ENCODE assay signal across 1 cellular context in genomic region chr2:234687718-234688475, GRCh38.
A peak's percentile ranks its signal among the peaks of the same experiment; 100 is the strongest.
TF ChIP-seq lines count a peak whose summit lies in the region.

No MANE protein-coding gene starts in this region.

TF ChIP-seq in HepG2, 621 proteins besides CTCF, POLR2A, EP300 and RAD21 (continued from another document and continues in another):
- TF ChIP-seq, protein P1, sequence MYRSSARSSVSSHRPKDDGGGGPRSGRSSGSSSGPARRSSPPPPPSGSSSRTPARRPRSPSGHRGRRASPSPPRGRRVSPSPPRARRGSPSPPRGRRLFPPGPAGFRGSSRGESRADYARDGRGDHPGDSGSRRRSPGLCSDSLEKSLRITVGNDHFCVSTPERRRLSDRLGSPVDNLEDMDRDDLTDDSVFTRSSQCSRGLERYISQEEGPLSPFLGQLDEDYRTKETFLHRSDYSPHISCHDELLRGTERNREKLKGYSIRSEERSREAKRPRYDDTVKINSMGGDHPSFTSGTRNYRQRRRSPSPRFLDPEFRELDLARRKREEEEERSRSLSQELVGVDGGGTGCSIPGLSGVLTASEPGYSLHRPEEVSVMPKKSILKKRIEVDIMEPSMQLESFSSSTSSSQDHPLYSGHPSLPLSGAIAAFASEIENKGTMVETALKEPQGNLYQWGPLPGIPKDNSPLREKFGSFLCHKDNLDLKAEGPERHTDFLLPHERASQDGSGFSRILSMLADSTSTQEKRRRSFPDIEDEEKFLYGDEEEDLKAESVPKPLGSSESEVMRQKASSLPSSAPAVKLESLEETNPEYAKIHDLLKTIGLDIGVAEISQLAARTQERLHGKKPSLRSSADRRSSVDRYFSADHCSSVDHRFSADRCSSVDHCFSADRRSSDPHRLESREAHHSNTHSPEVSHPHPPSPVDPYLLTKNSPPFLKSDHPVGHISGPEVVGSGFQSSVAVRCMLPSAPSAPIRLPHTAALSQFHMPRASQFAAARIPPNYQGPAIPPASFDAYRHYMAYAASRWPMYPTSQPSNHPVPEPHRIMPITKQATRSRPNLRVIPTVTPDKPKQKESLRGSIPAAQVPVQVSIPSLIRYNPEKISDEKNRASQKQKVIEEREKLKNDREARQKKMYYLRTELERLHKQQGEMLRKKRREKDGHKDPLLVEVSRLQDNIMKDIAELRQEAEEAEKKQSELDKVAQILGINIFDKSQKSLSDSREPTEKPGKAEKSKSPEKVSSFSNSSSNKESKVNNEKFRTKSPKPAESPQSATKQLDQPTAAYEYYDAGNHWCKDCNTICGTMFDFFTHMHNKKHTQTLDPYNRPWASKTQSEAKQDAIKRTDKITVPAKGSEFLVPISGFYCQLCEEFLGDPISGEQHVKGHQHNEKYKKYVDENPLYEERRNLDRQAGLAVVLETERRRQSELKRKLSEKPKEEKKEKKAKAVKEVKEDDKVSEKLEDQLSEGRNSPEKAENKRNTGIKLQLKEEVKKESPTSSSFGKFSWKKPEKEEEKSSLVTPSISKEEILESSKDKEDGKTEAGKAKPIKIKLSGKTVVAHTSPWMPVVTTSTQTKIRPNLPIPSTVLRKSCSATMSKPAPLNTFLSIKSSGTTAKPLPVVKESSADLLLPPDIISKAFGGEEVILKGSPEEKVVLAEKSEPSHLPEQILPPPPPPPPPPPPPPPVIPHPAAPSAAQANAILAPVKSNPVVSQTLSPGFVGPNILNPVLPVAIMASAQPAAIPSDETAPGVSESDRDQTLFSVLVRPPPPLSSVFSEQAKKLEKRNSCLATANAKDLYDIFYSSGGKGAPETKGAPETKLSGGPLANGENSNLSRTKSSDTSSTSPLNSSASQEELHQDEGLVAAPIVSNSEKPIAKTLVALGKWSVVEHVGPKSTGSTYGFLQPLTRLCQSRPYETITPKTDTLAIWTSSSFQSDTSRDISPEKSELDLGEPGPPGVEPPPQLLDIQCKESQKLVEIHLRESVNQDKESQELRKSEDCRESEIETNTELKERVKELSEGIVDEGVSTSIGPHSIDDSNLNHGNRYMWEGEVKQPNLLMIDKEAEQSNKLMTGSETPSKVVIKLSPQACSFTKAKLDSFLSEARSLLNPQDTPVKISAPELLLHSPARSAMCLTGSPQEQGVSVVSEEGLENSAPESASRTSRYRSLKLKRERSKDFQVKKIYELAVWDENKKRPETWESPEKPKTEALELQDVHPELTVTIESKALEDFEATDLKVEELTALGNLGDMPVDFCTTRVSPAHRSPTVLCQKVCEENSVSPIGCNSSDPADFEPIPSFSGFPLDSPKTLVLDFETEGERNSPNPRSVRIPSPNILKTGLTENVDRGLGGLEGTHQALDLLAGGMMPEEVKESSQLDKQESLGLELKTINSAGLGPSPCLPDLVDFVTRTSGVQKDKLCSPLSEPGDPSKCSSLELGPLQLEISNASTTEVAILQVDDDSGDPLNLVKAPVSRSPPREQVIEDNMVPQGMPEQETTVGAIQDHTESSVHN (CRISPR knock-in tag; IDR thresholded peaks at IDR 0.05) = peak; percentile 30; the same call in 1 of the 2 replicates
- TF ChIP-seq FOSL2 (CRISPR knock-in tag; IDR thresholded peaks at IDR 0.05) (no peak), MYC (CRISPR knock-in tag; IDR thresholded peaks at IDR 0.05; ENCODE audit: borderline replicate concordance) (peak; percentile 44; the same call in 1 of the 2 replicates), BCLAF1 (IDR thresholded peaks at IDR 0.05) (no peak), MTA1 (CRISPR knock-in tag; IDR thresholded peaks at IDR 0.05; ENCODE audit: borderline replicate concordance) (peak; percentile 83; the same call in 1 of the 2 replicates), ZNF616 (CRISPR knock-in tag; IDR thresholded peaks at IDR 0.05; ENCODE audit: low read depth) (0 out of 2 replicates have a peak, but pooled peaks have one; percentile 32), ZNF121 (CRISPR knock-in tag; IDR thresholded peaks at IDR 0.05) (no peak), ARID4A (CRISPR knock-in tag; IDR thresholded peaks at IDR 0.05; ENCODE audit: borderline replicate concordance) (peak; percentile 34; the same call in 1 of the 2 replicates), ZKSCAN5 (CRISPR knock-in tag; IDR thresholded peaks at IDR 0.05) (no peak), ZNF883 (CRISPR knock-in tag; IDR thresholded peaks at IDR 0.05; ENCODE audit: not compliant biosample characterization) (peak; percentile 50), ZNF280B (CRISPR knock-in tag; IDR thresholded peaks at IDR 0.05; ENCODE audit: borderline replicate concordance) (peak; percentile 84; the same call in 1 of the 2 replicates), GABPB1 (CRISPR knock-in tag; IDR thresholded peaks at IDR 0.05) (0 out of 2 replicates have a peak, but pooled peaks have one; percentile 16), POGK (CRISPR knock-in tag; conservative IDR thresholded peaks at IDR 0.05) (no peak), ZBTB3 (CRISPR knock-in tag; IDR thresholded peaks at IDR 0.05; ENCODE audit: borderline replicate concordance, low read depth) (no peak), ZNF317 (CRISPR knock-in tag; IDR thresholded peaks at IDR 0.05) (no peak), HIVEP1 (CRISPR knock-in tag; IDR thresholded peaks at IDR 0.05) (no peak), ZNF10 (CRISPR knock-in tag; IDR thresholded peaks at IDR 0.05; ENCODE audit: borderline replicate concordance, low read depth) (no peak)
- TF ChIP-seq, protein P2, sequence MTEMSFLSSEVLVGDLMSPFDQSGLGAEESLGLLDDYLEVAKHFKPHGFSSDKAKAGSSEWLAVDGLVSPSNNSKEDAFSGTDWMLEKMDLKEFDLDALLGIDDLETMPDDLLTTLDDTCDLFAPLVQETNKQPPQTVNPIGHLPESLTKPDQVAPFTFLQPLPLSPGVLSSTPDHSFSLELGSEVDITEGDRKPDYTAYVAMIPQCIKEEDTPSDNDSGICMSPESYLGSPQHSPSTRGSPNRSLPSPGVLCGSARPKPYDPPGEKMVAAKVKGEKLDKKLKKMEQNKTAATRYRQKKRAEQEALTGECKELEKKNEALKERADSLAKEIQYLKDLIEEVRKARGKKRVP (CRISPR knock-in tag; IDR thresholded peaks at IDR 0.05) = 0 out of 4 replicates have a peak, but pooled peaks of 1 of the 2 experiments have one; percentile 19
- TF ChIP-seq, protein P3, sequence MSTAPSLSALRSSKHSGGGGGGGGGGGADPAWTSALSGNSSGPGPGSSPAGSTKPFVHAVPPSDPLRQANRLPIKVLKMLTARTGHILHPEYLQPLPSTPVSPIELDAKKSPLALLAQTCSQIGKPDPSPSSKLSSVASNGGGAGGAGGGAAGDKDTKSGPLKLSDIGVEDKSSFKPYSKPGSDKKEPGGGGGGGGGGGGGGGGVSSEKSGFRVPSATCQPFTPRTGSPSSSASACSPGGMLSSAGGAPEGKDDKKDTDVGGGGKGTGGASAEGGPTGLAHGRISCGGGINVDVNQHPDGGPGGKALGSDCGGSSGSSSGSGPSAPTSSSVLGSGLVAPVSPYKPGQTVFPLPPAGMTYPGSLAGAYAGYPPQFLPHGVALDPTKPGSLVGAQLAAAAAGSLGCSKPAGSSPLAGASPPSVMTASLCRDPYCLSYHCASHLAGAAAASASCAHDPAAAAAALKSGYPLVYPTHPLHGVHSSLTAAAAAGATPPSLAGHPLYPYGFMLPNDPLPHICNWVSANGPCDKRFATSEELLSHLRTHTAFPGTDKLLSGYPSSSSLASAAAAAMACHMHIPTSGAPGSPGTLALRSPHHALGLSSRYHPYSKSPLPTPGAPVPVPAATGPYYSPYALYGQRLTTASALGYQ (CRISPR knock-in tag; IDR thresholded peaks at IDR 0.05) = no peak
- TF ChIP-seq, protein P4, sequence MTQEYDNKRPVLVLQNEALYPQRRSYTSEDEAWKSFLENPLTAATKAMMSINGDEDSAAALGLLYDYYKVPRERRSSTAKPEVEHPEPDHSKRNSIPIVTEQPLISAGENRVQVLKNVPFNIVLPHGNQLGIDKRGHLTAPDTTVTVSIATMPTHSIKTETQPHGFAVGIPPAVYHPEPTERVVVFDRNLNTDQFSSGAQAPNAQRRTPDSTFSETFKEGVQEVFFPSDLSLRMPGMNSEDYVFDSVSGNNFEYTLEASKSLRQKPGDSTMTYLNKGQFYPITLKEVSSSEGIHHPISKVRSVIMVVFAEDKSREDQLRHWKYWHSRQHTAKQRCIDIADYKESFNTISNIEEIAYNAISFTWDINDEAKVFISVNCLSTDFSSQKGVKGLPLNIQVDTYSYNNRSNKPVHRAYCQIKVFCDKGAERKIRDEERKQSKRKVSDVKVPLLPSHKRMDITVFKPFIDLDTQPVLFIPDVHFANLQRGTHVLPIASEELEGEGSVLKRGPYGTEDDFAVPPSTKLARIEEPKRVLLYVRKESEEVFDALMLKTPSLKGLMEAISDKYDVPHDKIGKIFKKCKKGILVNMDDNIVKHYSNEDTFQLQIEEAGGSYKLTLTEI (CRISPR knock-in tag; conservative IDR thresholded peaks at IDR 0.05) = peak; percentile 25; the same call in 1 of the 2 replicates
- TF ChIP-seq, protein P5, sequence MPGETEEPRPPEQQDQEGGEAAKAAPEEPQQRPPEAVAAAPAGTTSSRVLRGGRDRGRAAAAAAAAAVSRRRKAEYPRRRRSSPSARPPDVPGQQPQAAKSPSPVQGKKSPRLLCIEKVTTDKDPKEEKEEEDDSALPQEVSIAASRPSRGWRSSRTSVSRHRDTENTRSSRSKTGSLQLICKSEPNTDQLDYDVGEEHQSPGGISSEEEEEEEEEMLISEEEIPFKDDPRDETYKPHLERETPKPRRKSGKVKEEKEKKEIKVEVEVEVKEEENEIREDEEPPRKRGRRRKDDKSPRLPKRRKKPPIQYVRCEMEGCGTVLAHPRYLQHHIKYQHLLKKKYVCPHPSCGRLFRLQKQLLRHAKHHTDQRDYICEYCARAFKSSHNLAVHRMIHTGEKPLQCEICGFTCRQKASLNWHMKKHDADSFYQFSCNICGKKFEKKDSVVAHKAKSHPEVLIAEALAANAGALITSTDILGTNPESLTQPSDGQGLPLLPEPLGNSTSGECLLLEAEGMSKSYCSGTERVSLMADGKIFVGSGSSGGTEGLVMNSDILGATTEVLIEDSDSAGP (CRISPR knock-in tag; IDR thresholded peaks at IDR 0.05; ENCODE audit: borderline replicate concordance) = peak; percentile 25; the same call in 1 of the 2 replicates
